In genomic region chr3:161508852-161509477, GRCh38 we compare ENCODE assay signal across 9 cellular contexts. TPM values are rescaled to one million over a fixed set of nuclear protein-coding genes. Genes with fewer than 3 reads are reported as not detected.
DNase-seq lines count a peak whose midpoint lies in the region; ATAC-seq and TF ChIP-seq lines count a peak whose summit lies in the region.
"Had no signal": no experiment of that assay in that cellular context is flagged by ENCODE, and none has a peak within 500 bp of the region (broad histone marks: within the 10 kb centered on the region; RNA-seq: fewer than 3 reads in every experiment).

No MANE protein-coding gene starts in this region.

- no peaks in the 10 kb centered on the region for H3K79me2 ChIP-seq in KMS-11 (ENCODE audit: insufficient read depth, low read depth)

- no peak overlapping the region for H3K9ac ChIP-seq in KMS-11

- H3K4me3 ChIP-seq in GM12865 (ENCODE audit: low read depth, low read length) = no peak overlapping the region
- H3K4me3 ChIP-seq in KMS-11 (IDR thresholded peaks at IDR 0.05; ENCODE audit: insufficient read depth, low read depth, low read length) = no peak overlapping the region
- H3K4me3 ChIP-seq in tibial artery = no peak overlapping the region
- H3K4me3 ChIP-seq in right atrium auricular region = no peak overlapping the region
- H3K4me3 ChIP-seq: lung had no signal

- in situ Hi-C loops in T47D (cut with HindIII; ENCODE audit: low pct_unique_long_range_greater_than_20kb, low sequenced_read_pairs) = no loop called here

- peaks cover 23% of the 10 kb centered on the region for H3K4me1 ChIP-seq in KMS-11 (ENCODE audit: low read depth, poor library complexity, severe bottlenecking)
- no peaks in the 10 kb centered on the region for H3K4me1 ChIP-seq in tibial artery
- no peaks in the 10 kb centered on the region for H3K4me1 ChIP-seq in right atrium auricular region

- H3K27me3 ChIP-seq in KMS-11 (ENCODE audit: insufficient read depth, low read depth) (no peaks in the 10 kb centered on the region), tibial artery (no peaks in the 10 kb centered on the region), right atrium auricular region (no peaks in the 10 kb centered on the region)

- intact Hi-C loops in tibial artery (cut with DNase I; ENCODE audit: low total_unique reads) = no loop called here

- H4K20me1 ChIP-seq in KMS-11 (ENCODE audit: insufficient read depth) = no peaks in the 10 kb centered on the region

- H3K9me3 ChIP-seq in tibial artery (no peaks in the 10 kb centered on the region), right atrium auricular region (no peaks in the 10 kb centered on the region)

- H3K36me3 ChIP-seq in KMS-11 (ENCODE audit: insufficient read depth) (no peaks in the 10 kb centered on the region), tibial artery (no peaks in the 10 kb centered on the region), right atrium auricular region (no peaks in the 10 kb centered on the region)

- DNase-seq in GM12865 (ENCODE audit: low read depth) (peak; percentile 22), T47D (ENCODE audit: low read depth in 1 of 2, low spot score in 1 of 2) (peak; percentile 13 to 44), iPS-NIHi11 (ENCODE audit: low spot score) (no peak), tibial artery (no peak), right atrium auricular region (ENCODE audit: low spot score) (no peak)

- H2AFZ ChIP-seq in KMS-11 (ENCODE audit: low read depth) = no peak overlapping the region

- H3K4me2 ChIP-seq in KMS-11 = 0 out of 2 replicates have a peak overlapping the region, but pooled peaks have one; percentile 15

- peak; percentile 25 for TF ChIP-seq CTCF in GM12865 (IDR thresholded peaks at IDR 0.05; ENCODE audit: insufficient read depth, low read depth, low read length, missing control alignments)
- TF ChIP-seq CTCF in KMS-11 (conservative IDR thresholded peaks at IDR 0.05; ENCODE audit: low read depth, low read length) = peak; percentile 93
- TF ChIP-seq CTCF in tibial artery (IDR thresholded peaks at IDR 0.05) = no peak
- peak in 1 of 2 donors; percentile 48 for TF ChIP-seq CTCF in right atrium auricular region (IDR thresholded peaks at IDR 0.05)

- ATAC-seq in GM21723 (IDR thresholded peaks at IDR 0.05; ENCODE audit: unreplicated experiment) (peak; percentile 85), esophagus mucosa (no peak)

- H3K27ac ChIP-seq in KMS-11 = no peak overlapping the region
- H3K27ac ChIP-seq in tibial artery = no peak overlapping the region
- no peak overlapping the region for H3K27ac ChIP-seq in right atrium auricular region

RNA-seq across cellular contexts. Expression of gene OTOL1, which starts 12.4 kb away (rescaled TPM):
- total RNA-seq in esophagus mucosa = not detected
- total RNA-seq in right atrium auricular region = not detected
- total RNA-seq: lung had no signal

Comparison
In these comparisons a context has a peak if more than half of its experiments do, and no peak if none do; other contexts are left out.
1. DNase-seq: peak in GM12865 (single experiment) and T47D (2 of 2); none in iPS-NIHi11 (single experiment), tibial artery (0 of 2) and right atrium auricular region (single experiment).
2. CTCF ChIP-seq: peak in GM12865 (single experiment) and KMS-11 (single experiment); none in tibial artery (0 of 2).